ENCODE assay signal across 8 cellular contexts in the genomic region with DNA sequence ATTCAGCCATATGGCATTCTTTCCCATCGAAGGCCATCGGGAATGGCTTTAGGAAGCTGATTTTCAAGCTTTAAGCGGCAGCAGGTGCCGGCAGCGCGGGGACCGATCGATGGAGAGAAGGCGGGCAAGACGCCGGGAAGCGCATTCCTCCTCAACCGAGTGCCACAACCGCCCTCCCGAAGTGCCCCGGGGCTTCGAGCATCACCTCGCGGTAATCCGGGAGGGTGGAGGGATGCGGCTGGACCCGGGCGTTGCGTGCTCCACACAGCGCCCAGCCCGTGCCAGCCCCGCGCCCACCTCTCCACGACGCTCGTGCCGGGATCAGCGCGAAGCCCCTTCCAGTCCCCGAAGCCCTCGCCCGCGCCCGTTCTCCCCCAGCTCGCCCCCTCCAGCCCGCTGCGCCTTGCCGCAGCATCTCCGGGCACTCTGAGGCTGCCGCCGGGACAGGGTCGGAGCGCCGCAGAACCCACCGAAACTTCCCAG. TPM values are rescaled to one million over a fixed set of nuclear protein-coding genes. Genes with fewer than 3 reads are reported as not detected.
A peak's percentile ranks its signal among the peaks of the same experiment; 100 is the strongest.
DNase-seq lines count a peak whose midpoint lies in the region; ATAC-seq and TF ChIP-seq lines count a peak whose summit lies in the region.

No MANE protein-coding gene starts in this region.

- H3K9me3 Mint-ChIP-seq in memory B cell: peaks cover 1% of the 10 kb centered on the region
- H3K9me3 Mint-ChIP-seq in stimulated activated naive B cell treated with anti-CD40 and anti-IgM and Interleukin-4, amounts not matched to agents 10 μg/mL and 1 μg/mL and 100 μg/mL, for 72 hours: peaks cover 0 to 3% of the 10 kb centered on the region in 2 donors

- no peaks in the 10 kb centered on the region for H3K27me3 Mint-ChIP-seq in memory B cell
- H3K27me3 Mint-ChIP-seq in stimulated activated naive B cell treated with anti-CD40 and anti-IgM and Interleukin-4, amounts not matched to agents 10 μg/mL and 1 μg/mL and 100 μg/mL, for 72 hours: peaks cover 0 to 11% of the 10 kb centered on the region in 2 donors

- H3K4me3 ChIP-seq in WI38 (ENCODE audit: low read depth, low read length): peak overlapping the region; percentile 87

- peak; percentile 26 for ATAC-seq in memory B cell (ENCODE audit: low read depth)
- peak; percentile 58 to 59 for ATAC-seq in stimulated activated naive B cell treated with anti-CD40 and anti-IgM and Interleukin-4, amounts not matched to agents 10 μg/mL and 1 μg/mL and 100 μg/mL, for 72 hours (replicated peaks)
- no peak for ATAC-seq in HG02610 (IDR thresholded peaks at IDR 0.05; ENCODE audit: unreplicated experiment)

- peak overlapping the region; percentile 88 for H3K4me3 Mint-ChIP-seq in memory B cell
- peak overlapping the region; percentile 86 to 87 for H3K4me3 Mint-ChIP-seq in stimulated activated naive B cell treated with anti-CD40 and anti-IgM and Interleukin-4, amounts not matched to agents 10 μg/mL and 1 μg/mL and 100 μg/mL, for 72 hours

- DNase-seq in NCI-H1092 treated with DMSO at 0.1 percent for 48 hours (lab: John Stamatoyannopoulos, UW): peak; percentile 7
- no peak for DNase-seq in NCI-H1092 (lab: John Stamatoyannopoulos, UW)
- peak; percentile 36 for DNase-seq in dermis blood vessel endothelial cell
- DNase-seq in memory B cell (ENCODE audit: low spot score in 2 of 2): peak in 1 of 2 donors; percentile 38
- DNase-seq in stimulated activated naive B cell treated with anti-CD40 and anti-IgM and Interleukin-4, amounts not matched to agents 10 μg/mL and 1 μg/mL and 100 μg/mL, for 72 hours: no peak
- DNase-seq in middle frontal gyrus (ENCODE audit: extremely low spot score, low spot score): no peak

- H3K27ac Mint-ChIP-seq in memory B cell: peak overlapping the region; percentile 91
- H3K27ac Mint-ChIP-seq in stimulated activated naive B cell treated with anti-CD40 and anti-IgM and Interleukin-4, amounts not matched to agents 10 μg/mL and 1 μg/mL and 100 μg/mL, for 72 hours: peak overlapping the region; percentile 89

- TF ChIP-seq CTCF in WI38 (IDR thresholded peaks at IDR 0.05; ENCODE audit: low read depth, low read length): no peak

- H3K4me1 Mint-ChIP-seq in memory B cell: peaks cover 17% of the 10 kb centered on the region
- H3K4me1 Mint-ChIP-seq in stimulated activated naive B cell treated with anti-CD40 and anti-IgM and Interleukin-4, amounts not matched to agents 10 μg/mL and 1 μg/mL and 100 μg/mL, for 72 hours: peaks cover 14 to 20% of the 10 kb centered on the region in 2 donors

- H3K36me3 Mint-ChIP-seq in memory B cell: no peaks in the 10 kb centered on the region
- H3K36me3 Mint-ChIP-seq in stimulated activated naive B cell treated with anti-CD40 and anti-IgM and Interleukin-4, amounts not matched to agents 10 μg/mL and 1 μg/mL and 100 μg/mL, for 72 hours: peaks cover 0 to 3% of the 10 kb centered on the region in 2 donors

RNA-seq across cellular contexts. Expression of a gene that starts 3.2 kb away (rescaled TPM):
- total RNA-seq in dermis blood vessel endothelial cell: 3.4 and 5.4 TPM in 2 replicates

Comparison
In these comparisons a context has a peak if more than half of its experiments do, and no peak if none do; other contexts are left out.
1. DNase-seq: peak in NCI-H1092 treated with DMSO at 0.1 percent for 48 hours (single experiment) and dermis blood vessel endothelial cell (single experiment); none in NCI-H1092 (single experiment), stimulated activated naive B cell treated with anti-CD40 and anti-IgM and Interleukin-4, amounts not matched to agents 10 μg/mL and 1 μg/mL and 100 μg/mL, for 72 hours (single experiment) and middle frontal gyrus (single experiment).